Comparison of ENCODE assay signal across 9 cellular contexts in genomic region chr15:67820992-67821783, GRCh38. TPM values are rescaled to one million over a fixed set of nuclear protein-coding genes. Genes with fewer than 3 reads are reported as not detected.
DNase-seq lines count a peak whose midpoint lies in the region; ATAC-seq and TF ChIP-seq lines count a peak whose summit lies in the region.
"Had no signal": no experiment of that assay in that cellular context is flagged by ENCODE, and none has a peak within 500 bp of the region (broad histone marks: within the 10 kb centered on the region; RNA-seq: fewer than 3 reads in every experiment).

No MANE protein-coding gene starts in this region.

- H3K4me1 Mint-ChIP-seq in endothelial cell (ENCODE audit: unreplicated experiment) = peaks cover 14% of the 10 kb centered on the region
- peaks cover 29 to 44% of the 10 kb centered on the region in 2 donors for H3K4me1 Mint-ChIP-seq in natural killer cell

- intact Hi-C loops in natural killer cell (cut with micrococcal nuclease) = no loop called here

- peaks cover 6% of the 10 kb centered on the region for H3K36me3 Mint-ChIP-seq in endothelial cell (ENCODE audit: low read depth, unreplicated experiment)
- no peaks in the 10 kb centered on the region for H3K36me3 Mint-ChIP-seq in natural killer cell

- TF ChIP-seq CTCF in endothelial cell (IDR thresholded peaks at IDR 0.05; ENCODE audit: unreplicated experiment) (no peak), natural killer cell (IDR thresholded peaks at IDR 0.05) (no peak)

- no peak overlapping the region for H3K4me3 Mint-ChIP-seq in endothelial cell (ENCODE audit: unreplicated experiment)
- H3K4me3 Mint-ChIP-seq in natural killer cell = peak overlapping the region; percentile 53

- H3K27me3 Mint-ChIP-seq in endothelial cell (ENCODE audit: unreplicated experiment) = peaks cover 31% of the 10 kb centered on the region
- H3K27me3 Mint-ChIP-seq in natural killer cell (ENCODE audit: low read depth in 2 of 2) = peaks cover 72 to 79% of the 10 kb centered on the region in 2 donors

- H3K9me3 Mint-ChIP-seq in endothelial cell (ENCODE audit: unreplicated experiment) (no peaks in the 10 kb centered on the region), natural killer cell (no peaks in the 10 kb centered on the region)

- ATAC-seq in natural killer cell (peak; percentile 27 to 92 (median 64)), GM21737 (IDR thresholded peaks at IDR 0.05; ENCODE audit: unreplicated experiment) (no peak)

- H3K27ac Mint-ChIP-seq in endothelial cell (ENCODE audit: unreplicated experiment) = no peak overlapping the region
- H3K27ac Mint-ChIP-seq in natural killer cell = no peak overlapping the region

- peak; percentile 63 for DNase-seq in Daoy (ENCODE audit: low read depth)
- DNase-seq in endothelial cell (ENCODE audit: low spot score) = peak; percentile 80
- DNase-seq in natural killer cell = no peak
- DNase-seq in DMS153 treated with DMSO at 0.1 percent for 48 hours (lab: John Stamatoyannopoulos, UW; ENCODE audit: unreplicated experiment) = no peak
- no peak for DNase-seq in GOT3 (lab: John Stamatoyannopoulos, UW)
- DNase-seq in SK-N-DZ (ENCODE audit: low spot score) = no peak
- DNase-seq: effector memory CD4-positive, alpha-beta T cell had no signal

TF ChIP-seq in PFSK-1, 5 proteins besides CTCF, POLR2A, EP300 and RAD21:
- no peak for TF ChIP-seq POLR2AphosphoS5 (IDR thresholded peaks at IDR 0.05; ENCODE audit: low read depth, low read length)
- TF ChIP-seq SIN3A (IDR thresholded peaks at IDR 0.05; ENCODE audit: borderline replicate concordance, insufficient read depth, low read length) = 0 out of 2 replicates have a peak, but pooled peaks have one; percentile 47
- TF ChIP-seq REST (IDR thresholded peaks at IDR 0.05; ENCODE audit: insufficient read depth in 1 of 2, low read depth in 2 of 2, low read length in 2 of 2) = peak; percentile 95 to 96

RNA-seq across cellular contexts. Expression of gene SKOR1, which starts 4.1 kb away (rescaled TPM):
- total RNA-seq in Daoy (2014; rRNA removed; shearing (Covaris generic)) = not detected in 2 replicates
- 0.75 TPM for polyA plus RNA-seq in PFSK-1 (2012; ENCODE audit: insufficient read length, low read depth)
- 0.21 TPM for total RNA-seq in endothelial cell (ENCODE audit: unreplicated experiment)
- 1 to 10 TPM; 2.0 to 2.9 (median 2.1) TPM for total RNA-seq in natural killer cell
- 0.16 and 0.45 TPM in 2 replicates for polyA plus RNA-seq in SK-N-DZ (2014; cell fraction: cytosol; rRNA removed)
- polyA plus RNA-seq in SK-N-DZ (2014; cell fraction: nucleus; rRNA removed) = 0.12 and 0.49 TPM in 2 replicates

RNA-seq across cellular contexts. Expression of gene RNU6-1, which starts 18.7 kb away (rescaled TPM):
- total RNA-seq in Daoy (2014; rRNA removed; shearing (Covaris generic)) = not detected in 2 replicates
- polyA plus RNA-seq in PFSK-1 (2012; ENCODE audit: insufficient read length, low read depth) = not detected
- not detected for total RNA-seq in endothelial cell (ENCODE audit: unreplicated experiment)
- not detected for total RNA-seq in natural killer cell
- polyA plus RNA-seq in SK-N-DZ (2014; cell fraction: cytosol; rRNA removed) = not detected in 2 replicates
- not detected in 2 replicates for polyA plus RNA-seq in SK-N-DZ (2014; cell fraction: nucleus; rRNA removed)

Comparison
In these comparisons a context has a peak if more than half of its experiments do, and no peak if none do; other contexts are left out.
1. DNase-seq: peak in Daoy (single experiment) and endothelial cell (single experiment); none in natural killer cell (single experiment), DMS153 treated with DMSO at 0.1 percent for 48 hours (single experiment), GOT3 (single experiment) and SK-N-DZ (single experiment).